ENCODE assay signal across 1 cellular context in genomic region chr17:63774141-63774981, GRCh38.
TF ChIP-seq lines count a peak whose summit lies in the region.

TSS of gene DDX42 (plus strand) at chr17:63774170. CDS start at chr17:63787050, 12,880 bp downstream.

TF ChIP-seq in HepG2, 621 proteins besides CTCF, POLR2A, EP300 and RAD21 (continued from another document and continues in another):
- TF ChIP-seq CERS6 (CRISPR knock-in tag; IDR thresholded peaks at IDR 0.05) (no peak), ZNF841 (CRISPR knock-in tag; IDR thresholded peaks at IDR 0.05; ENCODE audit: borderline replicate concordance) (0 out of 2 replicates have a peak, but pooled peaks have one; percentile 43), FOXP4 (CRISPR knock-in tag; IDR thresholded peaks at IDR 0.05) (no peak), RNF2 (conservative IDR thresholded peaks at IDR 0.05; ENCODE audit: low read depth) (no peak), TRIM22 (IDR thresholded peaks at IDR 0.05) (no peak), SIN3B (IDR thresholded peaks at IDR 0.05; ENCODE audit: low read length) (no peak), ZNF674 (CRISPR knock-in tag; IDR thresholded peaks at IDR 0.05; ENCODE audit: low read depth) (peak; percentile 90; the same call in 1 of the 2 replicates), EHMT2 (IDR thresholded peaks at IDR 0.05; ENCODE audit: borderline replicate concordance, low read depth, low read length) (no peak), LRRFIP1 (CRISPR knock-in tag; conservative IDR thresholded peaks at IDR 0.05) (no peak), ISL2 (CRISPR knock-in tag; IDR thresholded peaks at IDR 0.05) (no peak), ZFP1 (CRISPR knock-in tag; IDR thresholded peaks at IDR 0.05) (no peak), BORCS8-MEF2B (CRISPR knock-in tag; IDR thresholded peaks at IDR 0.05) (no peak), DPF2 (CRISPR knock-in tag; IDR thresholded peaks at IDR 0.05; ENCODE audit: borderline replicate concordance, low read depth) (no peak), POLR2AphosphoS5 (IDR thresholded peaks at IDR 0.05; ENCODE audit: low read depth, low read length) (no peak), ZFP62 (CRISPR knock-in tag; IDR thresholded peaks at IDR 0.05) (no peak), DZIP1 (CRISPR knock-in tag; IDR thresholded peaks at IDR 0.05) (peak; percentile 52; the same call in 1 of the 2 replicates), JUND (CRISPR knock-in tag; IDR thresholded peaks at IDR 0.05) (no peak; the same call in 1 of the 2 replicates), KAT2B (IDR thresholded peaks at IDR 0.05; ENCODE audit: borderline replicate concordance, low read depth, low read length) (no peak), KLF15 (CRISPR knock-in tag; IDR thresholded peaks at IDR 0.05; ENCODE audit: borderline replicate concordance) (no peak), ETV6 (CRISPR knock-in tag; conservative IDR thresholded peaks at IDR 0.05) (peak; percentile 68; the same call in 1 of the 2 replicates), GABPA (IDR thresholded peaks at IDR 0.05; ENCODE audit: low read depth, low read length) (no peak), GABPA (CRISPR knock-in tag; IDR thresholded peaks at IDR 0.05; ENCODE audit: low read depth) (no peak), NFATC3 (CRISPR knock-in tag; IDR thresholded peaks at IDR 0.05) (no peak), NR2C2 (CRISPR knock-in tag; IDR thresholded peaks at IDR 0.05; ENCODE audit: borderline replicate concordance) (no peak), FOXK1 (CRISPR knock-in tag; IDR thresholded peaks at IDR 0.05; ENCODE audit: borderline replicate concordance, low read depth) (no peak), TBX3 (IDR thresholded peaks at IDR 0.05; ENCODE audit: borderline replicate concordance) (no peak), RBFOX2 (IDR thresholded peaks at IDR 0.05; ENCODE audit: low read depth, low read length) (peak; percentile 48), TAF1 (CRISPR knock-in tag; IDR thresholded peaks at IDR 0.05) (peak; percentile 71), RCOR2 (CRISPR knock-in tag; IDR thresholded peaks at IDR 0.05) (no peak), POLR2G (IDR thresholded peaks at IDR 0.05; ENCODE audit: low read depth, low read length) (peak; percentile 25), SPEN (CRISPR knock-in tag; IDR thresholded peaks at IDR 0.05; ENCODE audit: low read depth) (peak; percentile 51; the same call in 1 of the 2 replicates)
- TF ChIP-seq, protein P1, sequence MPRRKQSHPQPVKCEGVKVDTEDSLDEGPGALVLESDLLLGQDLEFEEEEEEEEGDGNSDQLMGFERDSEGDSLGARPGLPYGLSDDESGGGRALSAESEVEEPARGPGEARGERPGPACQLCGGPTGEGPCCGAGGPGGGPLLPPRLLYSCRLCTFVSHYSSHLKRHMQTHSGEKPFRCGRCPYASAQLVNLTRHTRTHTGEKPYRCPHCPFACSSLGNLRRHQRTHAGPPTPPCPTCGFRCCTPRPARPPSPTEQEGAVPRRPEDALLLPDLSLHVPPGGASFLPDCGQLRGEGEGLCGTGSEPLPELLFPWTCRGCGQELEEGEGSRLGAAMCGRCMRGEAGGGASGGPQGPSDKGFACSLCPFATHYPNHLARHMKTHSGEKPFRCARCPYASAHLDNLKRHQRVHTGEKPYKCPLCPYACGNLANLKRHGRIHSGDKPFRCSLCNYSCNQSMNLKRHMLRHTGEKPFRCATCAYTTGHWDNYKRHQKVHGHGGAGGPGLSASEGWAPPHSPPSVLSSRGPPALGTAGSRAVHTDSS (CRISPR knock-in tag; conservative IDR thresholded peaks at IDR 0.05), result no peak
- TF ChIP-seq, protein P2, sequence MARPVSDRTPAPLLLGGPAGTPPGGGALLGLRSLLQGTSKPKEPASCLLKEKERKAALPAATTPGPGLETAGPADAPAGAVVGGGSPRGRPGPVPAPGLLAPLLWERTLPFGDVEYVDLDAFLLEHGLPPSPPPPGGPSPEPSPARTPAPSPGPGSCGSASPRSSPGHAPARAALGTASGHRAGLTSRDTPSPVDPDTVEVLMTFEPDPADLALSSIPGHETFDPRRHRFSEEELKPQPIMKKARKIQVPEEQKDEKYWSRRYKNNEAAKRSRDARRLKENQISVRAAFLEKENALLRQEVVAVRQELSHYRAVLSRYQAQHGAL (CRISPR knock-in tag; IDR thresholded peaks at IDR 0.05; ENCODE audit: not compliant biosample characterization), result no peak
- TF ChIP-seq, protein P3, sequence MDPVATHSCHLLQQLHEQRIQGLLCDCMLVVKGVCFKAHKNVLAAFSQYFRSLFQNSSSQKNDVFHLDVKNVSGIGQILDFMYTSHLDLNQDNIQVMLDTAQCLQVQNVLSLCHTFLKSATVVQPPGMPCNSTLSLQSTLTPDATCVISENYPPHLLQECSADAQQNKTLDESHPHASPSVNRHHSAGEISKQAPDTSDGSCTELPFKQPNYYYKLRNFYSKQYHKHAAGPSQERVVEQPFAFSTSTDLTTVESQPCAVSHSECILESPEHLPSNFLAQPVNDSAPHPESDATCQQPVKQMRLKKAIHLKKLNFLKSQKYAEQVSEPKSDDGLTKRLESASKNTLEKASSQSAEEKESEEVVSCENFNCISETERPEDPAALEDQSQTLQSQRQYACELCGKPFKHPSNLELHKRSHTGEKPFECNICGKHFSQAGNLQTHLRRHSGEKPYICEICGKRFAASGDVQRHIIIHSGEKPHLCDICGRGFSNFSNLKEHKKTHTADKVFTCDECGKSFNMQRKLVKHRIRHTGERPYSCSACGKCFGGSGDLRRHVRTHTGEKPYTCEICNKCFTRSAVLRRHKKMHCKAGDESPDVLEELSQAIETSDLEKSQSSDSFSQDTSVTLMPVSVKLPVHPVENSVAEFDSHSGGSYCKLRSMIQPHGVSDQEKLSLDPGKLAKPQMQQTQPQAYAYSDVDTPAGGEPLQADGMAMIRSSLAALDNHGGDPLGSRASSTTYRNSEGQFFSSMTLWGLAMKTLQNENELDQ (CRISPR knock-in tag; IDR thresholded peaks at IDR 0.05; ENCODE audit: borderline replicate concordance), result no peak
- TF ChIP-seq, protein P4, sequence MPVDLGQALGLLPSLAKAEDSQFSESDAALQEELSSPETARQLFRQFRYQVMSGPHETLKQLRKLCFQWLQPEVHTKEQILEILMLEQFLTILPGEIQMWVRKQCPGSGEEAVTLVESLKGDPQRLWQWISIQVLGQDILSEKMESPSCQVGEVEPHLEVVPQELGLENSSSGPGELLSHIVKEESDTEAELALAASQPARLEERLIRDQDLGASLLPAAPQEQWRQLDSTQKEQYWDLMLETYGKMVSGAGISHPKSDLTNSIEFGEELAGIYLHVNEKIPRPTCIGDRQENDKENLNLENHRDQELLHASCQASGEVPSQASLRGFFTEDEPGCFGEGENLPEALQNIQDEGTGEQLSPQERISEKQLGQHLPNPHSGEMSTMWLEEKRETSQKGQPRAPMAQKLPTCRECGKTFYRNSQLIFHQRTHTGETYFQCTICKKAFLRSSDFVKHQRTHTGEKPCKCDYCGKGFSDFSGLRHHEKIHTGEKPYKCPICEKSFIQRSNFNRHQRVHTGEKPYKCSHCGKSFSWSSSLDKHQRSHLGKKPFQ (CRISPR knock-in tag; IDR thresholded peaks at IDR 0.05; ENCODE audit: insufficient replicate concordance), result peak; percentile 77
- TF ChIP-seq, protein P5, sequence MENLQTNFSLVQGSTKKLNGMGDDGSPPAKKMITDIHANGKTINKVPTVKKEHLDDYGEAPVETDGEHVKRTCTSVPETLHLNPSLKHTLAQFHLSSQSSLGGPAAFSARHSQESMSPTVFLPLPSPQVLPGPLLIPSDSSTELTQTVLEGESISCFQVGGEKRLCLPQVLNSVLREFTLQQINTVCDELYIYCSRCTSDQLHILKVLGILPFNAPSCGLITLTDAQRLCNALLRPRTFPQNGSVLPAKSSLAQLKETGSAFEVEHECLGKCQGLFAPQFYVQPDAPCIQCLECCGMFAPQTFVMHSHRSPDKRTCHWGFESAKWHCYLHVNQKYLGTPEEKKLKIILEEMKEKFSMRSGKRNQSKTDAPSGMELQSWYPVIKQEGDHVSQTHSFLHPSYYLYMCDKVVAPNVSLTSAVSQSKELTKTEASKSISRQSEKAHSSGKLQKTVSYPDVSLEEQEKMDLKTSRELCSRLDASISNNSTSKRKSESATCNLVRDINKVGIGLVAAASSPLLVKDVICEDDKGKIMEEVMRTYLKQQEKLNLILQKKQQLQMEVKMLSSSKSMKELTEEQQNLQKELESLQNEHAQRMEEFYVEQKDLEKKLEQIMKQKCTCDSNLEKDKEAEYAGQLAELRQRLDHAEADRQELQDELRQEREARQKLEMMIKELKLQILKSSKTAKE (CRISPR knock-in tag; IDR thresholded peaks at IDR 0.05; ENCODE audit: borderline replicate concordance), result no peak
- TF ChIP-seq, protein P6, sequence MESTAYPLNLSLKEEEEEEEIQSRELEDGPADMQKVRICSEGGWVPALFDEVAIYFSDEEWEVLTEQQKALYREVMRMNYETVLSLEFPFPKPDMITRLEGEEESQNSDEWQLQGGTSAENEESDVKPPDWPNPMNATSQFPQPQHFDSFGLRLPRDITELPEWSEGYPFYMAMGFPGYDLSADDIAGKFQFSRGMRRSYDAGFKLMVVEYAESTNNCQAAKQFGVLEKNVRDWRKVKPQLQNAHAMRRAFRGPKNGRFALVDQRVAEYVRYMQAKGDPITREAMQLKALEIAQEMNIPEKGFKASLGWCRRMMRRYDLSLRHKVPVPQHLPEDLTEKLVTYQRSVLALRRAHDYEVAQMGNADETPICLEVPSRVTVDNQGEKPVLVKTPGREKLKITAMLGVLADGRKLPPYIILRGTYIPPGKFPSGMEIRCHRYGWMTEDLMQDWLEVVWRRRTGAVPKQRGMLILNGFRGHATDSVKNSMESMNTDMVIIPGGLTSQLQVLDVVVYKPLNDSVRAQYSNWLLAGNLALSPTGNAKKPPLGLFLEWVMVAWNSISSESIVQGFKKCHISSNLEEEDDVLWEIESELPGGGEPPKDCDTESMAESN (CRISPR knock-in tag; conservative IDR thresholded peaks at IDR 0.05), result peak; percentile 35; the same call in 1 of the 2 replicates
